ENCODE assay signal across 17 cellular contexts in genomic region chr7:32507416-32507815, GRCh38. TPM values are rescaled to one million over a fixed set of nuclear protein-coding genes. Genes with fewer than 3 reads are reported as not detected.
DNase-seq lines count a peak whose midpoint lies in the region; ATAC-seq and TF ChIP-seq lines count a peak whose summit lies in the region.
"Had no signal": no experiment of that assay in that cellular context is flagged by ENCODE, and none has a peak within 500 bp of the region (broad histone marks: within the 10 kb centered on the region; RNA-seq: fewer than 3 reads in every experiment).

No MANE protein-coding gene starts in this region.

- peaks cover 16% of the 10 kb centered on the region for H3K4me1 Mint-ChIP-seq in GM23338

- H3K36me3 Mint-ChIP-seq in GM23338 (ENCODE audit: low read depth) = peaks cover 41% of the 10 kb centered on the region

- TF ChIP-seq CTCF in GM23338 (conservative IDR thresholded peaks at IDR 0.05; ENCODE audit: low read depth in 2 of 2) = no peak

- peak; percentile 22 for DNase-seq in EH (ENCODE audit: low read depth)
- DNase-seq in LHCN-M2 (ENCODE audit: low read depth) = peak; percentile 96
- DNase-seq in amniotic epithelial cell (ENCODE audit: low read depth) = peak; percentile 88
- peak; percentile 86 for DNase-seq in iris pigment epithelial cell (ENCODE audit: low read depth)
- DNase-seq in GM23338 (ENCODE audit: low spot score) = no peak
- no peak for DNase-seq in left ventricle myocardium superior
- no peak for DNase-seq in retina
- DNase-seq: activated naive CD4-positive, alpha-beta T cell treated with Interleukin-2 at 50 U/mL for 16 hours; C1 segment of cervical spinal cord; effector CD8-positive, alpha-beta T cell; foreskin keratinocyte; NCI-H1105 treated with DMSO at 0.1 percent for 48 hours; right lobe of liver; stimulated activated CD4-positive, alpha-beta T cell treated with anti-CD3 and anti-CD28 coated beads, Interleukin-2, amount 100 ng/mL, for 48 hours; T-helper 1 cell; thyroid gland had no signal

- no peak overlapping the region for H3K4me3 ChIP-seq in GM23338
- H3K4me3 ChIP-seq: right lobe of liver, thyroid gland had no signal

- no peak overlapping the region for H2AFZ ChIP-seq in GM23338

- H3K4me3 Mint-ChIP-seq in GM23338 = no peak overlapping the region

- H3K9me3 Mint-ChIP-seq in GM23338 = no peaks in the 10 kb centered on the region

- ATAC-seq in GM23338 (no peak), left ventricle myocardium superior (no peak)
- ATAC-seq: foreskin keratinocyte, left lobe of liver, right lobe of liver had no signal

- no peak overlapping the region for H3K27ac Mint-ChIP-seq in GM23338

- H3K4me1 ChIP-seq in GM23338 (ENCODE audit: insufficient read depth) = peaks cover 15% of the 10 kb centered on the region
- H3K4me1 ChIP-seq: right lobe of liver, thyroid gland had no signal

- peaks cover 2% of the 10 kb centered on the region; the same call in 1 of the 2 replicates for H3K9me2 ChIP-seq in GM23338 (ENCODE audit: insufficient read depth)

- peaks cover 85% of the 10 kb centered on the region for H3K79me2 ChIP-seq in GM23338 (replicated peaks; ENCODE audit: insufficient read depth)

- H3K27me3 ChIP-seq in GM23338 (ENCODE audit: insufficient read depth) = no peaks in the 10 kb centered on the region
- H3K27me3 ChIP-seq: foreskin keratinocyte, right lobe of liver, thyroid gland had no signal

- no peak overlapping the region for H3K27ac ChIP-seq in GM23338 (ENCODE audit: low read depth)
- H3K27ac ChIP-seq: right lobe of liver, thyroid gland had no signal

- no peaks in the 10 kb centered on the region for H3K36me3 ChIP-seq in GM23338 (ENCODE audit: insufficient read depth)
- H3K36me3 ChIP-seq: thyroid gland had no signal

- H3K4me2 ChIP-seq in GM23338 = no peak overlapping the region

- peaks cover 5% of the 10 kb centered on the region for H3K27me3 Mint-ChIP-seq in GM23338 (ENCODE audit: insufficient read depth, low read depth, poor library complexity)

- peaks cover 9% of the 10 kb centered on the region; the same call in 1 of the 2 replicates for H4K20me1 ChIP-seq in GM23338 (replicated peaks; ENCODE audit: insufficient read depth)

- intact Hi-C loops in left ventricle myocardium superior (cut with micrococcal nuclease) = no loop called here

- H3F3A ChIP-seq in GM23338 (replicated peaks; ENCODE audit: low read depth) = no peaks in the 10 kb centered on the region

TF ChIP-seq in GM23338, 12 proteins besides CTCF, POLR2A, EP300 and RAD21:
- TF ChIP-seq STAT1 (IDR thresholded peaks at IDR 0.05; ENCODE audit: unreplicated experiment) (no peak), EZH2phosphoT487 (IDR thresholded peaks at IDR 0.05; ENCODE audit: unreplicated experiment) (no peak), JUNB (IDR thresholded peaks at IDR 0.05; ENCODE audit: unreplicated experiment) (no peak), ZNF114 (CRISPR knock-in tag; IDR thresholded peaks at IDR 0.05) (no peak)

RNA-seq across cellular contexts. Expression of gene AVL9, which starts 12.1 kb away (rescaled TPM):
- total RNA-seq in LHCN-M2 (2014; rRNA removed) = 60.3 and 75.9 TPM in 2 replicates
- 30.3 TPM for polyA plus RNA-seq in LHCN-M2 (2012)
- total RNA-seq in GM23338 (2014; rRNA removed; shearing (Covaris generic)) = 33.8 and 35.0 TPM in 2 replicates
- 13.1 and 14.3 TPM in 2 replicates for polyA plus RNA-seq in GM23338 (2016; fragmentation: Nextera tagmentation; extraction: Ambion mirVana)
- total RNA-seq in left ventricle myocardium superior = 12.8 TPM

RNA-seq across cellular contexts. Expression of gene LSM5, which starts 17.2 kb away (rescaled TPM):
- total RNA-seq in LHCN-M2 (2014; rRNA removed) (75.4 and 107 TPM in 2 replicates), left ventricle myocardium superior (41.8 TPM)
- 81.3 TPM for polyA plus RNA-seq in LHCN-M2 (2012)
- total RNA-seq in GM23338 (2014; rRNA removed; shearing (Covaris generic)) = 56.6 and 59.5 TPM in 2 replicates
- polyA plus RNA-seq in GM23338 (2016; fragmentation: Nextera tagmentation; extraction: Ambion mirVana) = 469 and 513 TPM in 2 replicates

Comparison
In these comparisons a context has a peak if more than half of its experiments do, and no peak if none do; other contexts are left out.
1. DNase-seq: peak in EH (single experiment), LHCN-M2 (single experiment), amniotic epithelial cell (single experiment) and iris pigment epithelial cell (single experiment); none in GM23338 (single experiment), left ventricle myocardium superior (single experiment) and retina (single experiment).